Comparison of ENCODE assay signal across 10 cellular contexts in the genomic region with DNA sequence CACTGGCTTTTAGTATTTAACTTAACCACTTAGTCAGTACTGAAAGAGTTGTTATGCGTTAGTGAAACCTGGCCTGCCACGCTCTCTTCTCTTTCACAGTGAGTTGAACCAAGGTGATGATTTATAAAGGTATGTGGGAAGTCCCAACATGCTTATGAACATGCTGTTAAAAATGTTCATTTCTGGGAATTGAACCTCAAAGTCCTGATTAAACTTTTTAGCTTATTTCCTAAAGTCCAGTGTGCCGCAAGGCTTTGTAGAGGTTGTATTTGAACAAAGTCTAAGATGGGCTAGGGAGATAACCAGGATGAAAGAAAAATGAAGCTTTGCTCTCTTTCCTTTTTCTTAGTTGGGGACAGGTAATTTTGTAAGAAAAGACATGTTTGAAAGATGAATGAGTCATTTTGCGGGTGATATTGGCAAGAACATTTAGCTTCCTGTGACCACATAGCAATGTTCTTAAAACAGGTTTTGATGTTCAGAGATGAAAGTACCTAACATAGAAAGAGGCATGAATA.
DNase-seq lines count a peak whose midpoint lies in the region; ATAC-seq, FAIRE-seq and TF ChIP-seq lines count a peak whose summit lies in the region.
"Had no signal": no experiment of that assay in that cellular context is flagged by ENCODE, and none has a peak within 500 bp of the region (broad histone marks: within the 10 kb centered on the region; RNA-seq: fewer than 3 reads in every experiment).

No MANE protein-coding gene starts in this region.

- peak; percentile 93 for ATAC-seq in GM19023 (IDR thresholded peaks at IDR 0.05; ENCODE audit: unreplicated experiment)
- ATAC-seq in GM23338, result peak; percentile 91
- peak; percentile 83 for ATAC-seq in HG03521 (IDR thresholded peaks at IDR 0.05; ENCODE audit: unreplicated experiment)
- ATAC-seq in heart right ventricle, result no peak

- no peak overlapping the region for H3K4me3 Mint-ChIP-seq in GM23338
- H3K4me3 Mint-ChIP-seq: memory B cell had no signal

- no peaks in the 10 kb centered on the region for H3K9me3 Mint-ChIP-seq in GM23338
- H3K9me3 Mint-ChIP-seq: memory B cell had no signal

- 0 out of 2 replicates have a peak, but pooled peaks cover 3% of the 10 kb centered on the region for H3K9me2 ChIP-seq in GM23338 (ENCODE audit: insufficient read depth)

- FAIRE-seq in keratinocyte (lab: Jason Lieb, UNC), result peak; percentile 88
- FAIRE-seq: endometrium had no signal

- TF ChIP-seq CTCF in GM23338 (conservative IDR thresholded peaks at IDR 0.05; ENCODE audit: low read depth in 2 of 2), result no peak
- TF ChIP-seq CTCF in keratinocyte (optimal IDR thresholded peaks at IDR 0.05 in 1 of 3, IDR thresholded peaks at IDR 0.05 in 1 of 3, conservative IDR thresholded peaks at IDR 0.05 in 1 of 3; ENCODE audit: extremely low read depth in 1 of 3, insufficient read depth in 2 of 3, low read length in 3 of 3), result no peak
- TF ChIP-seq CTCF in heart right ventricle (IDR thresholded peaks at IDR 0.05), result no peak

- H3F3A ChIP-seq in GM23338 (replicated peaks; ENCODE audit: low read depth), result no peaks in the 10 kb centered on the region

- peak overlapping the region; percentile 29; the same call in 1 of the 2 replicates for H3K27ac ChIP-seq in GM23338 (ENCODE audit: low read depth)
- H3K27ac ChIP-seq in keratinocyte (ENCODE audit: control insufficient read depth, insufficient read depth, low read length), result peak overlapping the region; percentile 89
- no peak overlapping the region for H3K27ac ChIP-seq in heart right ventricle

- H3K9me3 ChIP-seq in keratinocyte (ENCODE audit: control insufficient read depth, low read depth, low read length) (no peaks in the 10 kb centered on the region), heart right ventricle (no peaks in the 10 kb centered on the region)

- H3K36me3 ChIP-seq in GM23338 (ENCODE audit: insufficient read depth) (no peaks in the 10 kb centered on the region), keratinocyte (ENCODE audit: control insufficient read depth in 2 of 2, extremely low read depth in 1 of 2, insufficient read depth in 2 of 2, low read length in 2 of 2) (no peaks in the 10 kb centered on the region), heart right ventricle (no peaks in the 10 kb centered on the region)

- intact Hi-C loops in heart right ventricle (cut with DNase I), result no loop called here

- no peaks in the 10 kb centered on the region for H4K20me1 ChIP-seq in GM23338 (replicated peaks; ENCODE audit: insufficient read depth)
- no peaks in the 10 kb centered on the region for H4K20me1 ChIP-seq in keratinocyte (ENCODE audit: control insufficient read depth, extremely low read depth, insufficient read depth, low read length)

- no peaks in the 10 kb centered on the region for H3K36me3 Mint-ChIP-seq in GM23338 (ENCODE audit: low read depth)
- H3K36me3 Mint-ChIP-seq: memory B cell had no signal

- peak overlapping the region; percentile 58 for H3K9ac ChIP-seq in keratinocyte (ENCODE audit: control insufficient read depth, extremely low read depth, insufficient read depth, low read length)

- H3K27ac Mint-ChIP-seq in GM23338, result peak overlapping the region; percentile 5; the same call in 1 of the 2 replicates
- H3K27ac Mint-ChIP-seq: memory B cell had no signal

- H2AFZ ChIP-seq in GM23338 (no peak overlapping the region), keratinocyte (ENCODE audit: control insufficient read depth, low read length) (peak overlapping the region; percentile 50)

- H3K27me3 ChIP-seq in GM23338 (ENCODE audit: insufficient read depth) (no peaks in the 10 kb centered on the region), keratinocyte (ENCODE audit: control insufficient read depth, extremely low read depth, insufficient read depth, low read length) (no peaks in the 10 kb centered on the region), heart right ventricle (no peaks in the 10 kb centered on the region)

- H3K4me1 ChIP-seq in GM23338 (ENCODE audit: insufficient read depth) (peaks cover 10% of the 10 kb centered on the region; the same call in 1 of the 2 replicates), keratinocyte (ENCODE audit: control insufficient read depth, extremely low read depth, insufficient read depth, low read length) (peaks cover 40% of the 10 kb centered on the region), heart right ventricle (no peaks in the 10 kb centered on the region)

- H3K79me2 ChIP-seq in GM23338 (replicated peaks; ENCODE audit: insufficient read depth), result no peaks in the 10 kb centered on the region
- H3K79me2 ChIP-seq in keratinocyte (ENCODE audit: control insufficient read depth, insufficient read depth, low read length), result no peaks in the 10 kb centered on the region

- WGBS in heart right ventricle, 2 donors, result 86 to 92% methylated on average over 4 of the region's 4 CpGs

- H3K4me3 ChIP-seq in GM23338 (no peak overlapping the region), keratinocyte (ENCODE audit: control insufficient read depth in 2 of 3, extremely low read depth in 1 of 3, insufficient read depth in 2 of 3, low read depth in 1 of 3, low read length in 3 of 3) (peak overlapping the region in 2 of 3 experiments; percentile 8 to 44), heart right ventricle (no peak overlapping the region)

- no peaks in the 10 kb centered on the region for H3K27me3 Mint-ChIP-seq in GM23338 (ENCODE audit: insufficient read depth, low read depth, poor library complexity)

- dilution Hi-C loops in keratinocyte (cut with MboI; ENCODE audit: extremely low pct_ligation_motif_present, low sequenced_read_pairs), result no loop called here

- H3K4me1 Mint-ChIP-seq in GM23338, result peaks cover 16% of the 10 kb centered on the region
- H3K4me1 Mint-ChIP-seq: memory B cell had no signal

- no peaks in the 10 kb centered on the region for H3K9me1 ChIP-seq in keratinocyte (ENCODE audit: control insufficient read depth, extremely low read depth, insufficient read depth, low read length)

- H3K4me2 ChIP-seq in GM23338 (no peak overlapping the region), keratinocyte (ENCODE audit: control insufficient read depth, extremely low read depth, insufficient read depth, low read depth, low read length) (peak overlapping the region; percentile 81)

- DNase-seq in GM23338 (ENCODE audit: low spot score) (peak; percentile 51), keratinocyte (ENCODE audit: low read depth, low spot score) (peak; percentile 53), NCI-H526 treated with DMSO at 0.1 percent for 48 hours (lab: John Stamatoyannopoulos, UW) (no peak), heart right ventricle (no peak)
- no peak for DNase-seq in activated CD8-positive, alpha-beta memory T cell treated with anti-CD3 and anti-CD28 coated beads for 24 hours
- DNase-seq: activated CD4-positive, CD25-positive, alpha-beta regulatory T cell had no signal

TF ChIP-seq in GM23338, 12 proteins besides CTCF, POLR2A, EP300 and RAD21:
- peak; percentile 7; the same call in 1 of the 2 replicates for TF ChIP-seq NANOG (IDR thresholded peaks at IDR 0.05; ENCODE audit: borderline replicate concordance)
- TF ChIP-seq ZNF114 (CRISPR knock-in tag; IDR thresholded peaks at IDR 0.05), result no peak

Comparison
In these comparisons a context has a peak if more than half of its experiments do, and no peak if none do; other contexts are left out.
1. ATAC-seq: peak in GM19023 (single experiment), GM23338 (single experiment) and HG03521 (single experiment); none in heart right ventricle (0 of 8).
2. DNase-seq: peak in GM23338 (single experiment) and keratinocyte (single experiment); none in NCI-H526 treated with DMSO at 0.1 percent for 48 hours (single experiment), heart right ventricle (0 of 2) and activated CD8-positive, alpha-beta memory T cell treated with anti-CD3 and anti-CD28 coated beads for 24 hours (single experiment).
3. H3K27ac ChIP-seq: peak in GM23338 (single experiment) and keratinocyte (single experiment); none in heart right ventricle (0 of 10).
4. H3K4me3 ChIP-seq: peak in keratinocyte (2 of 3); none in GM23338 (single experiment) and heart right ventricle (0 of 10).